9 cellular contexts compared by ENCODE assay signal in genomic region chr2:144471316-144472045, GRCh38.
DNase-seq lines count a peak whose midpoint lies in the region; ATAC-seq lines count a peak whose summit lies in the region.
"Had no signal": no experiment of that assay in that cellular context is flagged by ENCODE, and none has a peak within 500 bp of the region (broad histone marks: within the 10 kb centered on the region; RNA-seq: fewer than 3 reads in every experiment).

No MANE protein-coding gene starts in this region.

- peak overlapping the region; percentile 2 for H3K9ac ChIP-seq in iPS-18a (ENCODE audit: low read length)

- H3K9me3 ChIP-seq in iPS-18a (ENCODE audit: control insufficient read depth, low read depth, low read length) = no peaks in the 10 kb centered on the region

- peaks cover 60% of the 10 kb centered on the region for H3K4me1 ChIP-seq in iPS-18a (ENCODE audit: control insufficient read depth, low read depth, low read length)

- H3K4me3 ChIP-seq in iPS-18a (ENCODE audit: low read length) = peak overlapping the region; percentile 1

- peak; percentile 90 for ATAC-seq in GM18502 (IDR thresholded peaks at IDR 0.05; ENCODE audit: poor library complexity, unreplicated experiment)
- ATAC-seq in GM21526 (IDR thresholded peaks at IDR 0.05; ENCODE audit: low FRiP score, unreplicated experiment) = peak; percentile 69
- peak; percentile 84 for ATAC-seq in HG03442 (IDR thresholded peaks at IDR 0.05; ENCODE audit: unreplicated experiment)

- DNase-seq in HUDEP-2 (lab: John Stamatoyannopoulos, UW; ENCODE audit: unreplicated experiment in 76 of 76) (no peak), NK-92 (lab: John Stamatoyannopoulos, UW; ENCODE audit: unreplicated experiment) (no peak), CD1c-positive myeloid dendritic cell (ENCODE audit: extremely low spot score) (no peak), iPS-NIHi7 (ENCODE audit: extremely low spot score) (no peak)
- DNase-seq: NCI-H187 had no signal

- peak overlapping the region; percentile 43 for H3K27ac ChIP-seq in iPS-18a (ENCODE audit: low read length)

- no peaks in the 10 kb centered on the region for H3K36me3 ChIP-seq in iPS-18a (ENCODE audit: control insufficient read depth, low read depth, low read length)

- no peaks in the 10 kb centered on the region for H3K27me3 ChIP-seq in iPS-18a (ENCODE audit: control insufficient read depth, insufficient read depth, low read length)
